ENCODE assay signal across 8 cellular contexts in genomic region chr1:114716304-114717158, GRCh38. TPM values are rescaled to one million over a fixed set of nuclear protein-coding genes. Genes with fewer than 3 reads are reported as not detected.
A peak's percentile ranks its signal among the peaks of the same experiment; 100 is the strongest.
DNase-seq lines count a peak whose midpoint lies in the region; ATAC-seq and TF ChIP-seq lines count a peak whose summit lies in the region.

Gene NRAS, minus strand, starts transcription at chr1:114716771. Its CDS starts 611 bp downstream, at chr1:114716160.

- TF ChIP-seq CTCF in PC-9 (conservative IDR thresholded peaks at IDR 0.05) = no peak

- H3K36me3 Mint-ChIP-seq in activated T-cell treated with anti-CD3 and anti-CD28 coated beads, Interleukin-2, amount 50 U/mL, for 4 hours (ENCODE audit: insufficient read depth) = peaks cover 52% of the 10 kb centered on the region

- H3K9me3 ChIP-seq in PC-9 (ENCODE audit: insufficient read depth, low read depth) (no peaks in the 10 kb centered on the region), muscle layer of colon (ENCODE audit: low read length) (no peaks in the 10 kb centered on the region)

- peaks cover 61% of the 10 kb centered on the region for H3K36me3 ChIP-seq in PC-9 (ENCODE audit: low read depth)
- H3K36me3 ChIP-seq in muscle layer of colon (ENCODE audit: insufficient read depth, low read length) = peaks cover 61% of the 10 kb centered on the region

- peak within 1 kb of the TSS; percentile 99 for H3K9ac ChIP-seq in muscle layer of colon (ENCODE audit: low read length)

- in situ Hi-C loops in KBM-7 (cut with MboI; ENCODE audit: low pct_unique_long_range_greater_than_20kb, low sequenced_read_pairs) = no loop called here

- intact Hi-C loops in PC-9 (cut with micrococcal nuclease; ENCODE audit: unreplicated experiment) = no loop called here

- H3K27me3 ChIP-seq in PC-9 (ENCODE audit: insufficient read depth, low read depth) (no peaks in the 10 kb centered on the region), muscle layer of colon (ENCODE audit: control insufficient read depth in 1 of 2, insufficient read depth in 2 of 2, low read length in 2 of 2) (no peaks in the 10 kb centered on the region)

- peak; percentile 94 for ATAC-seq in GM21723 (IDR thresholded peaks at IDR 0.05; ENCODE audit: unreplicated experiment)
- peak; percentile 93 to 94 for ATAC-seq in activated T-cell treated with anti-CD3 and anti-CD28 coated beads, Interleukin-2, amount 50 U/mL, for 4 hours
- peak; percentile 97 for ATAC-seq in esophagus mucosa

- H3K4me1 ChIP-seq in PC-9 (replicated peaks; ENCODE audit: insufficient read depth) = peaks cover 45% of the 10 kb centered on the region
- H3K4me1 ChIP-seq in muscle layer of colon (ENCODE audit: insufficient read depth, low read length) = peaks cover 12% of the 10 kb centered on the region

- H3K4me2 ChIP-seq in PC-9 = peak within 1 kb of the TSS; percentile 88

- peaks cover 26% of the 10 kb centered on the region for H3K4me1 Mint-ChIP-seq in activated T-cell treated with anti-CD3 and anti-CD28 coated beads, Interleukin-2, amount 50 U/mL, for 4 hours (ENCODE audit: low read depth)

- H3K79me2 ChIP-seq in PC-9 (ENCODE audit: low read depth) = peaks cover 31% of the 10 kb centered on the region

- BruUV-seq in PC-9 (replicated peaks; lab: Mats Ljungman, UMichigan) = no TSS peak

- no peaks in the 10 kb centered on the region for H3K27me3 Mint-ChIP-seq in activated T-cell treated with anti-CD3 and anti-CD28 coated beads, Interleukin-2, amount 50 U/mL, for 4 hours (ENCODE audit: low read depth)

- H3K4me3 Mint-ChIP-seq in activated T-cell treated with anti-CD3 and anti-CD28 coated beads, Interleukin-2, amount 50 U/mL, for 4 hours = peak within 1 kb of the TSS; percentile 96

- H4K20me1 ChIP-seq in PC-9 (ENCODE audit: insufficient read depth) = peaks cover 16% of the 10 kb centered on the region

- peak within 1 kb of the TSS; percentile 94 for H2AFZ ChIP-seq in PC-9

- POLR2A ChIA-PET in PC-9 (lab: Charles Lee; ENCODE audit: unreplicated experiment) = interaction anchor here (0.7 kb wide), 1 partner anchor 47 kb away, joined by 5 read pairs; the partner anchor contains the start of gene DENND2C

- peak; percentile 72 for DNase-seq in DMS79 (lab: John Stamatoyannopoulos, UW)
- DNase-seq in KBM-7 = peak; percentile 91
- peak; percentile 84 to 88 for DNase-seq in PC-9
- peak; percentile 95 for DNase-seq in activated T-cell treated with anti-CD3 and anti-CD28 coated beads, Interleukin-2, amount 50 U/mL, for 4 hours
- peak; percentile 94 to 95 for DNase-seq in stimulated activated CD8-positive, alpha-beta memory T cell treated with anti-CD3 and anti-CD28 coated beads, Interleukin-7, amount 100 ng/mL, for 1 hour (ENCODE audit: low read depth in 2 of 2)

- H3K27ac ChIP-seq in PC-9 = peak within 1 kb of the TSS; percentile 79
- H3K27ac ChIP-seq in muscle layer of colon (ENCODE audit: low read depth, low read length) = peak within 1 kb of the TSS; percentile 93

- H3K9me2 ChIP-seq in PC-9 (ENCODE audit: insufficient read depth) = no peaks in the 10 kb centered on the region

- peaks cover 47% of the 10 kb centered on the region for H3F3A ChIP-seq in PC-9 (ENCODE audit: insufficient read depth, low read depth)

- H3K9me3 Mint-ChIP-seq in activated T-cell treated with anti-CD3 and anti-CD28 coated beads, Interleukin-2, amount 50 U/mL, for 4 hours = no peaks in the 10 kb centered on the region

- CTCF ChIA-PET in PC-9 (lab: Charles Lee) = interaction anchor here (0.9 kb wide), 1 partner anchor 369 kb away, joined by 3 read pairs; no protein-coding TSS in a partner anchor

- H3K4me3 ChIP-seq in PC-9 (peak within 1 kb of the TSS; percentile 82), muscle layer of colon (ENCODE audit: low read depth in 1 of 2, low read length in 2 of 2) (peak within 1 kb of the TSS; percentile 93 to 99)

RNA-seq across cellular contexts. Expression of gene NRAS, which starts in this region (rescaled TPM):
- total RNA-seq in PC-9 (2021) = 28.5 and 37.8 TPM in 2 replicates
- total RNA-seq in activated T-cell treated with anti-CD3 and anti-CD28 coated beads, Interleukin-2, amount 50 U/mL, for 4 hours = 10 to 100 TPM; 64.5 to 70.3 (median 67.6) TPM
- 22.4 TPM for total RNA-seq in esophagus mucosa

Comparison
In these comparisons a context has a peak if more than half of its experiments do, and no peak if none do; other contexts are left out.
1. Peak in every context shown above with its lines: DNase-seq, ATAC-seq, H3K4me3 ChIP-seq and H3K27ac ChIP-seq.